Comparison of ENCODE assay signal across 8 cellular contexts in the genomic region with DNA sequence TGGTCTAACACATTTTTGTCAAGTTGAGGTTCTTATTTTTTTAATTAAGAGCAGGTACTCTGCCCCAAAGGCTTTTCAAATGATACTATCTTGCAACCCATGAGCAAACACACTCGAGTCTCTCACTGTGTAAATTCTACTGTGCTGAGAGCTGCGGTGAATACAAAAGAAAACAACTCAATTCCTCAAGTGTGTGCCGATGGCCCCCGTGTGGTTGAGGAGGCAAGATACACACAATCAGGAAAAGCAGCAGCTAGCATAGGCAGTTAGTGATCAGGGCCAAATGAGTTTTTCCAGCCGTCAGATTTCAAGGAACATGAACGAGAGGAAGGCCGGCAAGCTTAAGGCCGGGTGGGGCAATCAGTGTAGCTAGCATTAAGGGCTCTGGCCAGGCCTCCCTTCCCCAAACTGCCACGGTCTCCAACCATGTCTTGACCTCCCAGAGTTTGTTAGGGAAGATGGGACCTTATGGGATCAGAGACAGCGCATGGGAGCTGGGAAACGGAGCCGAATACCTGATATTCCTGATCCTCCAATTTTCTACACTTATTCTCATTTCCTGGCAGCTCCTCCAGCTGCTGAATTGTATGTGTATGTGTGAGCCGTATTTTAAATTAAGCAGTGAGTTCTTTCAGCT. TPM values are rescaled to one million over a fixed set of nuclear protein-coding genes. Genes with fewer than 3 reads are reported as not detected.
DNase-seq lines count a peak whose midpoint lies in the region; ATAC-seq, FAIRE-seq and TF ChIP-seq lines count a peak whose summit lies in the region.

No MANE protein-coding gene starts in this region.

- no peak overlapping the region for H3K9ac ChIP-seq in Karpas-422 (ENCODE audit: low read length)

- H2AFZ ChIP-seq in Karpas-422 (ENCODE audit: low read length): no peak overlapping the region

- DNase-seq in BE2C (peak; percentile 24), Karpas-422 (peak; percentile 33), adrenal gland (peak in 6 of 7 donors; percentile 23 to 59 (median 40)), kidney glomerular epithelial cell (lab: John Stamatoyannopoulos, UW) (peak; percentile 26), GM19239 (ENCODE audit: insufficient read length, low spot score) (no peak), NCI-H1694 (lab: John Stamatoyannopoulos, UW) (no peak), epidermal melanocyte (ENCODE audit: insufficient read length, low spot score) (no peak)

- no peak overlapping the region for H3K27ac ChIP-seq in Karpas-422 (ENCODE audit: low read length)
- H3K27ac ChIP-seq in adrenal gland: no peak overlapping the region

- H3K36me3 ChIP-seq in BE2C (no peaks in the 10 kb centered on the region), Karpas-422 (ENCODE audit: insufficient read depth, low read length) (no peaks in the 10 kb centered on the region), adrenal gland (replicated peaks in 1 of 2) (no peaks in the 10 kb centered on the region)

- FAIRE-seq in GM19239 (lab: Jason Lieb, UNC): no peak

- no peaks in the 10 kb centered on the region for H3K79me2 ChIP-seq in Karpas-422 (ENCODE audit: low read length)

- no peak for ATAC-seq in HG03354 (IDR thresholded peaks at IDR 0.05; ENCODE audit: poor library complexity, severe bottlenecking, unreplicated experiment)

- no peaks in the 10 kb centered on the region for H4K20me1 ChIP-seq in Karpas-422 (ENCODE audit: insufficient read depth, low read depth, low read length)

- H3K9me3 ChIP-seq in BE2C (no peaks in the 10 kb centered on the region), Karpas-422 (ENCODE audit: low read length) (no peaks in the 10 kb centered on the region), adrenal gland (replicated peaks in 1 of 3) (no peaks in the 10 kb centered on the region)

- no peaks in the 10 kb centered on the region for H3K27me3 ChIP-seq in BE2C
- H3K27me3 ChIP-seq in Karpas-422 (ENCODE audit: low read length): no peaks in the 10 kb centered on the region
- H3K27me3 ChIP-seq in adrenal gland: peaks cover 32% of the 10 kb centered on the region

- no peaks in the 10 kb centered on the region for H3K9me2 ChIP-seq in Karpas-422 (replicated peaks; ENCODE audit: insufficient read depth, low read length)

- H3K4me1 ChIP-seq in BE2C (no peaks in the 10 kb centered on the region), Karpas-422 (ENCODE audit: low read length) (peaks cover 21% of the 10 kb centered on the region), adrenal gland (replicated peaks in 1 of 2) (peaks cover 0 to 4% of the 10 kb centered on the region in 2 donors)

- 38 to 54% (median 42%) methylated on average over 12 to 13 of the region's 13 CpGs for WGBS in adrenal gland, 4 donors

- H3K4me2 ChIP-seq in Karpas-422 (ENCODE audit: low read depth, low read length, poor library complexity, severe bottlenecking): no peak overlapping the region

- TF ChIP-seq CTCF in BE2C (IDR thresholded peaks at IDR 0.05; ENCODE audit: low read depth, low read length) (peak; percentile 51), adrenal gland (IDR thresholded peaks at IDR 0.05) (peak in 5 of 6 experiments; percentile 32 to 51 (median 37))

- intact Hi-C loops in adrenal gland (cut with DNase I): loop anchor here in 1 of 2 donors (10.0 kb wide), 1 partner anchor 514 kb away; no protein-coding TSS in a partner anchor

- H3K4me3 ChIP-seq in BE2C (ENCODE audit: low read depth, low read length) (no peak overlapping the region), Karpas-422 (ENCODE audit: low read length) (no peak overlapping the region), adrenal gland (no peak overlapping the region)

- no peak for TF ChIP-seq POLR2A in adrenal gland (IDR thresholded peaks at IDR 0.05)

RNA-seq across cellular contexts. Expression of gene RTL9, which starts 59.7 kb away (rescaled TPM):
- 0.14 TPM for polyA plus RNA-seq in BE2C (2012; ENCODE audit: insufficient read depth, insufficient read length, low read depth)
- total RNA-seq in Karpas-422 (2014; rRNA removed; shearing (Covaris generic); ENCODE audit: low replicate concordance): 0.07 TPM in 1 of 2 replicates, not detected in the other
- total RNA-seq in adrenal gland: under 1 TPM in 7 of 8 donors, not detected in 1; 0.04 to 0.46 (median 0.07) TPM
- polyA plus RNA-seq in adrenal gland: under 1 TPM; 0.08 to 0.66 (median 0.10) TPM

Comparison
In these comparisons a context has a peak if more than half of its experiments do, and no peak if none do; other contexts are left out.
1. DNase-seq: peak in BE2C (single experiment), Karpas-422 (single experiment), adrenal gland (6 of 7) and kidney glomerular epithelial cell (single experiment); none in GM19239 (single experiment), NCI-H1694 (single experiment) and epidermal melanocyte (single experiment).